Comparison of ENCODE assay signal across 1 cellular context in the genomic region with DNA sequence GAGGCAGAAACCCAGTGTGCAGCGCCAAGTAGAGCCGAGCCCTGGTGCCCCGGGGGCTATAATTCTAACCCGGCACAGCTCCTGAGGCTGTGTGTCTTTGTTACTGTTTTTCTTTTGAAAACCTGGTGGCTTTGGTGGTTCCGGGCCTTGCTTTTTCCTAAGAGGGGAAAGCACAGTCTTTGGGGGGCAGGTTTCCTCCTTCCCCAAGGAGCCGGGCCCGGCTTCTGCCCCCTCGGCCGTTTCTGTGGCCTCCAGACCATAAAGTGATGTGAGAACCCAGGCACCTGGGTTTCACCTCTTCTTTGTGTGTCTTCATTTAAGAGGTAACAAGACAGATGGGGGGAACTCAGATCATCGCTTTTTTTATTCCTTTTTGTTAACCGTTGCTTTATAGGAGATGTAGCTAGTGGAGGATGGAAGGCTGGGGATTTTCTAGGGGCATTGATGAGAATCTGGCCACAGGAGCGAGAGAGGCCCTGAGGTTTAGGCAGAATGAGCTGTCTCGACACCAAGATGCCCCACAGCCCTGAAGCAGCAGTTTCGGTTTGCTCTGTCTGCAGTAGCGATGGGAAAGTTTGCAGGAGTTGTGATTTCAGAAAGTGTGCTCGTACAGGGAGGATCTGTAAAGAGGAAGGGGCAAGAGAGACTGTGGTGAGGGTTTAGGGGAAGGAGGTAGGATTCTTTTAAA.
TF ChIP-seq lines count a peak whose summit lies in the region.

No MANE protein-coding gene starts in this region.

TF ChIP-seq in SK-N-SH, 30 proteins besides CTCF, POLR2A, EP300 and RAD21 (continued from another document):
- TF ChIP-seq NFIC (IDR thresholded peaks at IDR 0.05; ENCODE audit: borderline replicate concordance) = no peak
- no peak for TF ChIP-seq RXRA (IDR thresholded peaks at IDR 0.05; ENCODE audit: borderline replicate concordance, low read depth)
- TF ChIP-seq, protein P1, sequence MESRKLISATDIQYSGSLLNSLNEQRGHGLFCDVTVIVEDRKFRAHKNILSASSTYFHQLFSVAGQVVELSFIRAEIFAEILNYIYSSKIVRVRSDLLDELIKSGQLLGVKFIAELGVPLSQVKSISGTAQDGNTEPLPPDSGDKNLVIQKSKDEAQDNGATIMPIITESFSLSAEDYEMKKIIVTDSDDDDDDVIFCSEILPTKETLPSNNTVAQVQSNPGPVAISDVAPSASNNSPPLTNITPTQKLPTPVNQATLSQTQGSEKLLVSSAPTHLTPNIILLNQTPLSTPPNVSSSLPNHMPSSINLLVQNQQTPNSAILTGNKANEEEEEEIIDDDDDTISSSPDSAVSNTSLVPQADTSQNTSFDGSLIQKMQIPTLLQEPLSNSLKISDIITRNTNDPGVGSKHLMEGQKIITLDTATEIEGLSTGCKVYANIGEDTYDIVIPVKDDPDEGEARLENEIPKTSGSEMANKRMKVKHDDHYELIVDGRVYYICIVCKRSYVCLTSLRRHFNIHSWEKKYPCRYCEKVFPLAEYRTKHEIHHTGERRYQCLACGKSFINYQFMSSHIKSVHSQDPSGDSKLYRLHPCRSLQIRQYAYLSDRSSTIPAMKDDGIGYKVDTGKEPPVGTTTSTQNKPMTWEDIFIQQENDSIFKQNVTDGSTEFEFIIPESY (IDR thresholded peaks at IDR 0.05; ENCODE audit: borderline replicate concordance, low read depth) = no peak
- TF ChIP-seq FOXM1 (IDR thresholded peaks at IDR 0.05; ENCODE audit: low read depth) = no peak
- no peak for TF ChIP-seq SMC3 (IDR thresholded peaks at IDR 0.05; ENCODE audit: low read depth, low read length)
- no peak for TF ChIP-seq GATA2 (CRISPR knock-in tag; IDR thresholded peaks at IDR 0.05)
